In genomic region chr15:61459785-61460707, GRCh38 we compare ENCODE assay signal across 15 cellular contexts.
A peak's percentile ranks its signal among the peaks of the same experiment; 100 is the strongest.
DNase-seq lines count a peak whose midpoint lies in the region; ATAC-seq, FAIRE-seq and TF ChIP-seq lines count a peak whose summit lies in the region.
"Had no signal": no experiment of that assay in that cellular context is flagged by ENCODE, and none has a peak within 500 bp of the region (broad histone marks: within the 10 kb centered on the region; RNA-seq: fewer than 3 reads in every experiment).

No MANE protein-coding gene starts in this region.

- H3K9me1 ChIP-seq in K562 (ENCODE audit: control insufficient read depth, insufficient read depth, low read length): no peaks in the 10 kb centered on the region

- no peak overlapping the region for H3K9ac ChIP-seq in K562 (ENCODE audit: insufficient read depth in 1 of 2, low read depth in 2 of 2, low read length in 2 of 2)

- no peak overlapping the region for H3K4me3 ChIP-seq in AG04449 (ENCODE audit: low read depth, low read length)
- H3K4me3 ChIP-seq in K562: no peak overlapping the region
- no peak overlapping the region for H3K4me3 ChIP-seq in left lung
- H3K4me3 ChIP-seq in upper lobe of right lung: no peak overlapping the region
- H3K4me3 ChIP-seq: SJCRH30 had no signal

- no peaks in the 10 kb centered on the region for H3K36me3 ChIP-seq in K562 (ENCODE audit: control insufficient read depth, insufficient read depth, low read length)
- H3K36me3 ChIP-seq in left lung: no peaks in the 10 kb centered on the region
- H3K36me3 ChIP-seq in upper lobe of right lung: no peaks in the 10 kb centered on the region
- H3K36me3 ChIP-seq: SJCRH30 had no signal

- H3K4me1 ChIP-seq in K562 (replicated peaks in 1 of 2; ENCODE audit: control insufficient read depth in 2 of 2, insufficient read depth in 2 of 2, low read length in 2 of 2) (no peaks in the 10 kb centered on the region), left lung (no peaks in the 10 kb centered on the region), upper lobe of right lung (no peaks in the 10 kb centered on the region)
- H3K4me1 ChIP-seq: SJCRH30 had no signal

- under 1% methylated on average over 9 of the region's 9 CpGs for WGBS in K562 (ENCODE audit: insufficient coverage, low coverage, missing lambda C conversion rate)

- no TSS peak for BruUV-seq in K562 (replicated peaks; lab: Mats Ljungman, UMichigan)

- TF ChIP-seq CTCF in AG04449 (IDR thresholded peaks at IDR 0.05; ENCODE audit: insufficient read depth, low read length, missing control alignments) (no peak), K562 (IDR thresholded peaks at IDR 0.05 in 2 of 3, conservative IDR thresholded peaks at IDR 0.05 in 1 of 3; ENCODE audit: insufficient read depth in 2 of 3, low read depth in 1 of 3, low read length in 3 of 3) (no peak), left lung (IDR thresholded peaks at IDR 0.05) (no peak), upper lobe of right lung (IDR thresholded peaks at IDR 0.05) (no peak)

- H4K20me1 ChIP-seq in K562 (replicated peaks; ENCODE audit: control insufficient read depth, insufficient read depth, low read length): no peaks in the 10 kb centered on the region

- no peak overlapping the region for H3K27ac ChIP-seq in K562 (ENCODE audit: extremely low read depth, low read depth, low read length)
- H3K27ac ChIP-seq in left lung: no peak overlapping the region
- no peak overlapping the region for H3K27ac ChIP-seq in upper lobe of right lung
- H3K27ac ChIP-seq: SJCRH30 had no signal

- intact Hi-C loops in K562 (cut with micrococcal nuclease) (no loop called here), left lung (cut with DNase I) (no loop called here), upper lobe of right lung (cut with DNase I) (no loop called here)

- ATAC-seq in K562: no peak
- ATAC-seq in left lung: peak; percentile 25
- no peak for ATAC-seq in upper lobe of right lung
- ATAC-seq in HG02870 (IDR thresholded peaks at IDR 0.05; ENCODE audit: unreplicated experiment): no peak

- H3K79me2 ChIP-seq in K562 (ENCODE audit: control insufficient read depth, insufficient read depth, low read length): no peaks in the 10 kb centered on the region

- POLR2A ChIA-PET in AG04449 (lab: Yijun Ruan, JAX) (no interaction called here), K562 (lab: Yijun Ruan, JAX) (interaction anchor here (0.6 to 0.9 kb wide), 2 partner anchors 9 to 240 kb away, joined by 4 read pairs; no protein-coding TSS in a partner anchor)

- H3K9me3 ChIP-seq in K562 (replicated peaks; ENCODE audit: control insufficient read depth, insufficient read depth, low read depth, low read length) (no peaks in the 10 kb centered on the region), left lung (no peaks in the 10 kb centered on the region), upper lobe of right lung (no peaks in the 10 kb centered on the region)
- H3K9me3 ChIP-seq: SJCRH30 had no signal

- in situ Hi-C loops in K562 (cut with MboI): no loop called here

- H3K27me3 ChIP-seq in K562 (ENCODE audit: control insufficient read depth in 2 of 2, insufficient read depth in 2 of 2, low read length in 2 of 2): no peaks in the 10 kb centered on the region
- H3K27me3 ChIP-seq in left lung: peaks cover 0 to 4% of the 10 kb centered on the region in 2 donors
- no peaks in the 10 kb centered on the region for H3K27me3 ChIP-seq in upper lobe of right lung
- H3K27me3 ChIP-seq: SJCRH30 had no signal

- TF ChIP-seq EP300 in K562 (IDR thresholded peaks at IDR 0.05; ENCODE audit: low read length): no peak

- TF ChIP-seq POLR2A in K562 (conservative IDR thresholded peaks at IDR 0.05): no peak

- no peak overlapping the region for H3K4me2 ChIP-seq in K562 (ENCODE audit: insufficient read depth, low read length)

- H2AFZ ChIP-seq in K562 (ENCODE audit: low read depth, low read length): no peak overlapping the region

- peak; percentile 26 for DNase-seq in AG04449 (ENCODE audit: low read depth, low spot score)
- DNase-seq in NCI-H146 (lab: John Stamatoyannopoulos, UW): peak; percentile 47
- DNase-seq in K562 (ENCODE audit: extremely low read depth in 1 of 4, low spot score in 3 of 4): no peak
- DNase-seq in left lung: no peak
- DNase-seq in GM19240 (ENCODE audit: insufficient read length, low spot score): no peak
- DNase-seq in superior temporal gyrus (ENCODE audit: extremely low spot score): no peak
- no peak for DNase-seq in upper lobe of right lung
- DNase-seq: activated CD8-positive, alpha-beta memory T cell treated with anti-CD3 and anti-CD28 coated beads, Interleukin-2, amount 50 U/mL, for 4 hours; activated naive CD8-positive, alpha-beta T cell treated with anti-CD3 and anti-CD28 coated beads, Interleukin-2, amount 10 ng/mL, durations not matched to agents 7 days and 5 days; hippocampal formation; midbrain; NCI-H1105; NCI-H524; SJCRH30 had no signal

- CTCF ChIA-PET in AG04449 (lab: Yijun Ruan, JAX) (no interaction called here), K562 (lab: Yijun Ruan, JAX; ENCODE audit: low intra/inter-chr PET ratio) (no interaction called here)

- no peak for TF ChIP-seq RAD21 in K562 (CRISPR knock-in tag; conservative IDR thresholded peaks at IDR 0.05 in 1 of 2, IDR thresholded peaks at IDR 0.05 in 1 of 2)

- no peak for FAIRE-seq in K562 (lab: Jason Lieb, UNC)

TF ChIP-seq in K562, 482 proteins besides CTCF, POLR2A, EP300 and RAD21:
- TF ChIP-seq JUND (IDR thresholded peaks at IDR 0.05; ENCODE audit: borderline replicate concordance, low read depth, low read length): 0 out of 2 replicates have a peak, but pooled peaks have one; percentile 25
- no peak for TF ChIP-seq JUND (tag; IDR thresholded peaks at IDR 0.05; ENCODE audit: borderline replicate concordance, low read depth, low read length)
- no peak for TF ChIP-seq TEAD1 (CRISPR knock-in tag; IDR thresholded peaks at IDR 0.05)

Comparison
In these comparisons a context has a peak if more than half of its experiments do, and no peak if none do; other contexts are left out.
1. DNase-seq: peak in AG04449 (single experiment) and NCI-H146 (single experiment); none in K562 (0 of 4), left lung (0 of 2), GM19240 (single experiment), superior temporal gyrus (single experiment) and upper lobe of right lung (single experiment).